Comparison of ENCODE assay signal across 10 cellular contexts in the genomic region with DNA sequence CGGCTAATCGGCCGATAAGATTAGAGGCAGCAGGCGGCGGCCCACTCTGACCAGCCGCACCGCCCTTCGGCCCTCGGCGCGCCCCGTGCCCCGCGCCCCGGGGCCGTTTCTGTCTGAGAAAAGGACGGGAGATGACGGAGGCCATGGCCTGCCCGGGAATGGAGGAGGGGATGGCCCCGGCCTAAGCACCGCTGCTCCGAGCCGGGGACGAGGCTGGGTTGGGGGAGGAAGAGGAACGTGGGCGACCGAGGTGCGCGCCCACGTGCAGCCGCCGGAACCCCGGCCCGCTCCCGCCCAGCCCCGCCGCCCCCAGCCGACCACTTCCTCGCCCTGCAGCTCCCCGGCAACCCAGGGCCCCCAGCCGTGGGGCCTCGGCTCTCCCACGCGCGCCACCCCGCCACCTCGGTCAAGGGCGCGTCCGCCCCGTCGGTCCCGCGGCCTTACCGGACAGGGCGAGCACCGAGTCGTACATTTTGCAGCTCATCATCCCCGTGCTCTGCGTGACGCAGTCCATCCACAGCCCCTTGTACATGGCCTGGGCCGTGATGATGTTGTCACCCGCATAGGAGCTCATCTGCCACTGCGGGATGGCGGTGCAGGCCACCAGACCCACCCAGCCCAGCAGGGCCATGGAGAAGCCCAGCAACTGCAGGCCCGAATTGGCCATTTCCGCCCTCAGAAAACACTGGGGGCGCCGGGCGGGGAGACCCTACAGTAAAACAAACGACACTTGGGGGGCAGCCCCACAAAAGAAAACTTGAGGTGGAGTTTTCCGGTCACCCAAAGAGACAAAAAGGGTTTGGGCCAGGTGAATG. TPM values are rescaled to one million over a fixed set of nuclear protein-coding genes. Genes with fewer than 3 reads are reported as not detected.
A peak's percentile ranks its signal among the peaks of the same experiment; 100 is the strongest.
DNase-seq lines count a peak whose midpoint lies in the region; ATAC-seq, FAIRE-seq and TF ChIP-seq lines count a peak whose summit lies in the region.
"Had no signal": no experiment of that assay in that cellular context is flagged by ENCODE, and none has a peak within 500 bp of the region (broad histone marks: within the 10 kb centered on the region; RNA-seq: fewer than 3 reads in every experiment).

No MANE protein-coding gene starts in this region.

- H3K36me3 ChIP-seq in pancreas = peaks cover 0 to 10% (median 4%) of the 10 kb centered on the region in 3 donors

- peaks cover 0 to 9% (median 6%) of the 10 kb centered on the region in 3 donors for H3K4me1 ChIP-seq in pancreas

- H3K4me3 ChIP-seq in foreskin fibroblast (ENCODE audit: low read depth in 1 of 2, low read length in 2 of 2) (peak overlapping the region; percentile 40 to 43), pancreas (peak overlapping the region; percentile 50 to 83 (median 74))

- DNase-seq in GM10266 (ENCODE audit: extremely low spot score) = peak; percentile 73
- no peak for DNase-seq in activated CD4-positive, alpha-beta memory T cell treated with anti-CD3 and anti-CD28 coated beads, Interleukin-2, amount 10 ng/mL, durations not matched to agents 7 days and 5 days
- no peak for DNase-seq in foreskin fibroblast
- DNase-seq in pancreas = peak in 5 of 6 donors; percentile 50 to 81 (median 63)
- no peak for DNase-seq in GF-D8 (lab: John Stamatoyannopoulos, UW)
- DNase-seq in urothelium cell line (ENCODE audit: low spot score) = no peak

- H3K9me3 ChIP-seq in pancreas = no peaks in the 10 kb centered on the region

- intact Hi-C loops in pancreas (cut with DNase I) = loop anchor here in 1 of 3 donors (10.0 kb wide), 1 partner anchor 53 kb away; a partner anchor contains a TSS

- no peak for FAIRE-seq in pancreas (lab: Jason Lieb, UNC)
- FAIRE-seq in urothelium cell line (lab: Jason Lieb, UNC) = no peak

- CTCF ChIA-PET in activated CD4-positive, alpha-beta memory T cell treated with anti-CD3 and anti-CD28 coated beads, Interleukin-2, amount 10 ng/mL, durations not matched to agents 7 days and 5 days (lab: Charles Lee) = no interaction called here

- H3K27me3 Mint-ChIP-seq in activated CD4-positive, alpha-beta memory T cell treated with anti-CD3 and anti-CD28 coated beads, Interleukin-2, amount 10 ng/mL, durations not matched to agents 7 days and 5 days = peaks cover 32% of the 10 kb centered on the region

- 3 to 5% methylated on average over 63 to 72 of the region's 72 CpGs for WGBS in pancreas, 2 donors

- peak; percentile 10 to 25 (median 12) for ATAC-seq in pancreas
- no peak for ATAC-seq in HG03139 (IDR thresholded peaks at IDR 0.05; ENCODE audit: unreplicated experiment)
- no peak for ATAC-seq in HG03378 (IDR thresholded peaks at IDR 0.05; ENCODE audit: unreplicated experiment)

- H3K9me3 Mint-ChIP-seq in activated CD4-positive, alpha-beta memory T cell treated with anti-CD3 and anti-CD28 coated beads, Interleukin-2, amount 10 ng/mL, durations not matched to agents 7 days and 5 days = no peaks in the 10 kb centered on the region

- H3K27me3 ChIP-seq in pancreas = no peaks in the 10 kb centered on the region

- POLR2A ChIA-PET in activated CD4-positive, alpha-beta memory T cell treated with anti-CD3 and anti-CD28 coated beads, Interleukin-2, amount 10 ng/mL, durations not matched to agents 7 days and 5 days (lab: Charles Lee) = no interaction called here

- peaks cover 28% of the 10 kb centered on the region for H3K4me1 Mint-ChIP-seq in activated CD4-positive, alpha-beta memory T cell treated with anti-CD3 and anti-CD28 coated beads, Interleukin-2, amount 10 ng/mL, durations not matched to agents 7 days and 5 days

- TF ChIP-seq CTCF in GM10266 (IDR thresholded peaks at IDR 0.05; ENCODE audit: control insufficient read depth, insufficient read depth, low read depth, missing control alignments) = no peak
- no peak for TF ChIP-seq CTCF in foreskin fibroblast (IDR thresholded peaks at IDR 0.05; ENCODE audit: low read depth, low read length)
- no peak for TF ChIP-seq CTCF in pancreas (IDR thresholded peaks at IDR 0.05)

- H3K27ac ChIP-seq in pancreas = peak overlapping the region; percentile 97 to 99 (median 98)

- peaks cover 17% of the 10 kb centered on the region for H3K36me3 Mint-ChIP-seq in activated CD4-positive, alpha-beta memory T cell treated with anti-CD3 and anti-CD28 coated beads, Interleukin-2, amount 10 ng/mL, durations not matched to agents 7 days and 5 days (ENCODE audit: low read depth)

- peak overlapping the region; percentile 54 for H3K4me3 Mint-ChIP-seq in activated CD4-positive, alpha-beta memory T cell treated with anti-CD3 and anti-CD28 coated beads, Interleukin-2, amount 10 ng/mL, durations not matched to agents 7 days and 5 days

- no peak overlapping the region for H3K27ac Mint-ChIP-seq in activated CD4-positive, alpha-beta memory T cell treated with anti-CD3 and anti-CD28 coated beads, Interleukin-2, amount 10 ng/mL, durations not matched to agents 7 days and 5 days

RNA-seq across cellular contexts. Expression of a gene that starts 0.7 kb away (rescaled TPM):
- under 1 TPM; 0.15 to 0.80 TPM for total RNA-seq in activated CD4-positive, alpha-beta memory T cell treated with anti-CD3 and anti-CD28 coated beads, Interleukin-2, amount 10 ng/mL, durations not matched to agents 7 days and 5 days
- 10 to 100 TPM; 49.1 to 89.7 (median 62.7) TPM for total RNA-seq in pancreas
- polyA plus RNA-seq in pancreas = 10 to 100 TPM; 55.7 to 69.1 TPM
- total RNA-seq: LHCN-M2, myocyte had no signal

RNA-seq across cellular contexts. Expression of a gene that starts 9.6 kb away (rescaled TPM):
- 10 to 100 TPM; 40.4 to 42.1 TPM for total RNA-seq in activated CD4-positive, alpha-beta memory T cell treated with anti-CD3 and anti-CD28 coated beads, Interleukin-2, amount 10 ng/mL, durations not matched to agents 7 days and 5 days
- total RNA-seq in pancreas = 10 to 100 TPM; 11.7 to 27.1 (median 19.5) TPM
- polyA plus RNA-seq in pancreas = 10 to 100 TPM; 14.1 to 41.1 TPM

RNA-seq across cellular contexts. Expression of a gene that starts 10.1 kb away (rescaled TPM):
- 100 to 1,000 TPM; 170 to 175 TPM for total RNA-seq in activated CD4-positive, alpha-beta memory T cell treated with anti-CD3 and anti-CD28 coated beads, Interleukin-2, amount 10 ng/mL, durations not matched to agents 7 days and 5 days
- total RNA-seq in pancreas = 10 to 100 TPM; 42.0 to 75.2 (median 53.8) TPM
- polyA plus RNA-seq in pancreas = 10 to 100 TPM; 47.4 to 67.9 TPM

RNA-seq across cellular contexts. Expression of a gene that starts 19.3 kb away (rescaled TPM):
- 100 to 1,000 TPM; 303 to 313 TPM for total RNA-seq in activated CD4-positive, alpha-beta memory T cell treated with anti-CD3 and anti-CD28 coated beads, Interleukin-2, amount 10 ng/mL, durations not matched to agents 7 days and 5 days
- total RNA-seq in pancreas = 100 to 1,000 TPM; 231 to 346 (median 294) TPM
- 100 to 1,000 TPM; 520 to 639 TPM for polyA plus RNA-seq in pancreas

RNA-seq across cellular contexts. Expression of a gene that starts 19.9 kb away (rescaled TPM):
- total RNA-seq in activated CD4-positive, alpha-beta memory T cell treated with anti-CD3 and anti-CD28 coated beads, Interleukin-2, amount 10 ng/mL, durations not matched to agents 7 days and 5 days = not detected
- under 1 TPM; 0.16 to 0.95 (median 0.37) TPM for total RNA-seq in pancreas
- polyA plus RNA-seq in pancreas = 1 to 10 TPM; 1.0 to 1.8 TPM

Comparison
In these comparisons a context has a peak if more than half of its experiments do, and no peak if none do; other contexts are left out.
1. DNase-seq: peak in GM10266 (single experiment) and pancreas (5 of 6); none in activated CD4-positive, alpha-beta memory T cell treated with anti-CD3 and anti-CD28 coated beads, Interleukin-2, amount 10 ng/mL, durations not matched to agents 7 days and 5 days (single experiment), foreskin fibroblast (0 of 2), GF-D8 (single experiment) and urothelium cell line (single experiment).
2. ATAC-seq: peak in pancreas (4 of 4); none in HG03139 (single experiment) and HG03378 (single experiment).
3. RNA of a gene that starts 0.7 kb away (total RNA-seq): 49.1 to 89.7 TPM in pancreas; 0.15 to 0.80 TPM in activated CD4-positive, alpha-beta memory T cell treated with anti-CD3 and anti-CD28 coated beads, Interleukin-2, amount 10 ng/mL, durations not matched to agents 7 days and 5 days; every median in the first group is over 10 times any median in the second.